Comparison of ENCODE assay signal across 32 cellular contexts in genomic region chr7:9453521-9453920, GRCh38.
"Had no signal": no experiment of that assay in that cellular context is flagged by ENCODE, and none has a peak within 500 bp of the region (broad histone marks: within the 10 kb centered on the region; RNA-seq: fewer than 3 reads in every experiment).

No MANE protein-coding gene starts in this region.

- H3K27ac Mint-ChIP-seq: activated CD4-positive, alpha-beta memory T cell treated with anti-CD3 and anti-CD28 coated beads for 36 hours; activated CD4-positive, alpha-beta T cell treated with anti-CD3 and anti-CD28 coated beads for 36 hours; activated CD4-positive, alpha-beta T cell treated with anti-CD3 and anti-CD28 coated beads, Interleukin-2, amount 10 ng/mL, durations not matched to agents 24 days and 14 days; activated CD8-positive, alpha-beta memory T cell treated with anti-CD3 and anti-CD28 coated beads, Interleukin-2, amount 10 ng/mL, durations not matched to agents 7 days and 5 days; activated CD8-positive, alpha-beta T cell treated with anti-CD3 and anti-CD28 coated beads, Interleukin-2, amount 10 ng/mL, durations not matched to agents 7 days and 5 days; activated naive CD4-positive, alpha-beta T cell treated with anti-CD3 and anti-CD28 coated beads, Interleukin-2, amount 10 ng/mL, durations not matched to agents 7 days and 5 days; activated naive CD4-positive, alpha-beta T cell treated with anti-CD3 and anti-CD28 coated beads, Interleukin-2, amount 50 U/mL, for 72 hours; activated naive CD8-positive, alpha-beta T cell treated with anti-CD3 and anti-CD28 coated beads, Interleukin-2, amount 10 ng/mL, durations not matched to agents 7 days and 5 days; activated T-helper 1 cell treated with anti-CD3 and anti-CD28 coated beads, Interleukin-12 subunit alpha, Interleukin-12 subunit beta, Interleukin-2, Interleukin-4 antibody, amounts not matched to agents 30 ng/mL and 10 ng/mL and 1 ng/mL, durations not matched to agents 14 hours and 24 hours and 36 hours; activated T-helper 2 cell treated with anti-CD3 and anti-CD28 coated beads, Interferon-gamma antibody, Interleukin-2, Interleukin-4, amounts not matched to agents 10 μg/mL and 5 μg/mL and 100 μg/mL, durations not matched to agents 14 hours and 24 hours and 36 hours; brain had no signal

- H3K27ac ChIP-seq: ascending aorta, breast epithelium, cardiac muscle cell, colonic mucosa, epithelial cell of prostate, esophagus squamous epithelium, gastroesophageal sphincter had no signal

- FAIRE-seq: endometrium, endothelial cell of umbilical vein had no signal

- ATAC-seq: activated CD4-positive, alpha-beta T cell treated with anti-CD3 and anti-CD28 coated beads for 36 hours; activated CD8-positive, alpha-beta memory T cell treated with anti-CD3 and anti-CD28 coated beads, Interleukin-2, amount 10 ng/mL, durations not matched to agents 7 days and 5 days; activated CD8-positive, alpha-beta T cell treated with anti-CD3 and anti-CD28 coated beads, Interleukin-2, amount 10 ng/mL, durations not matched to agents 7 days and 5 days; activated naive CD4-positive, alpha-beta T cell treated with anti-CD3 and anti-CD28 coated beads, Interleukin-2, amount 50 U/mL, for 72 hours; gastroesophageal sphincter had no signal

- H3K36me3 ChIP-seq: ascending aorta, breast epithelium, cardiac muscle cell, colonic mucosa, esophagus squamous epithelium, gastroesophageal sphincter had no signal

- H3K4me1 Mint-ChIP-seq: activated CD4-positive, alpha-beta T cell treated with anti-CD3 and anti-CD28 coated beads for 36 hours; activated CD4-positive, alpha-beta T cell treated with anti-CD3 and anti-CD28 coated beads, Interleukin-2, amount 10 ng/mL, durations not matched to agents 24 days and 14 days; activated CD8-positive, alpha-beta memory T cell treated with anti-CD3 and anti-CD28 coated beads, Interleukin-2, amount 10 ng/mL, durations not matched to agents 7 days and 5 days; activated naive CD4-positive, alpha-beta T cell treated with anti-CD3 and anti-CD28 coated beads, Interleukin-2, amount 10 ng/mL, durations not matched to agents 7 days and 5 days; activated naive CD8-positive, alpha-beta T cell treated with anti-CD3 and anti-CD28 coated beads, Interleukin-2, amount 10 ng/mL, durations not matched to agents 7 days and 5 days; brain had no signal

- H3K27me3 ChIP-seq: ascending aorta, breast epithelium, cardiac muscle cell, colonic mucosa, esophagus squamous epithelium, gastroesophageal sphincter had no signal

- DNase-seq: activated CD4-positive, alpha-beta memory T cell treated with anti-CD3 and anti-CD28 coated beads for 36 hours; activated CD4-positive, alpha-beta T cell treated with anti-CD3 and anti-CD28 coated beads for 36 hours; activated CD4-positive, alpha-beta T cell treated with anti-CD3 and anti-CD28 coated beads, Interleukin-2, amount 10 ng/mL, durations not matched to agents 24 days and 14 days; activated CD4-positive, CD25-positive, alpha-beta regulatory T cell; activated CD4-positive, CD25-positive, alpha-beta regulatory T cell treated with anti-CD3 and anti-CD28 coated beads, Interleukin-2, amount 50 U/mL, for 72 hours; activated CD8-positive, alpha-beta memory T cell treated with anti-CD3 and anti-CD28 coated beads, Interleukin-2, amount 10 ng/mL, durations not matched to agents 7 days and 5 days; activated CD8-positive, alpha-beta memory T cell treated with anti-CD3 and anti-CD28 coated beads, Interleukin-2, amount 50 U/mL, for 4 hours; activated CD8-positive, alpha-beta T cell treated with anti-CD3 and anti-CD28 coated beads, Interleukin-2, amount 10 ng/mL, durations not matched to agents 7 days and 5 days; activated gamma-delta T cell; activated naive CD4-positive, alpha-beta T cell; activated naive CD4-positive, alpha-beta T cell treated with anti-CD3 and anti-CD28 coated beads, Interleukin-2, amount 10 ng/mL, durations not matched to agents 7 days and 5 days; activated naive CD8-positive, alpha-beta T cell treated with anti-CD3 and anti-CD28 coated beads, Interleukin-2, amount 10 ng/mL, durations not matched to agents 7 days and 5 days; activated T-cell treated with anti-CD3 and anti-CD28 coated beads, Interleukin-2, amount 50 U/mL, for 1 hour; activated T-cell treated with anti-CD3 and anti-CD28 coated beads, Interleukin-2, amount 50 U/mL, for 48 hours; central memory CD4-positive, alpha-beta T cell; cerebellar nuclear complex; colonic mucosa; effector CD8-positive, alpha-beta T cell; esophagus squamous epithelium; foreskin melanocyte; T-helper 2 cell had no signal

- H3K27me3 Mint-ChIP-seq: activated CD4-positive, alpha-beta memory T cell treated with anti-CD3 and anti-CD28 coated beads for 36 hours; activated CD4-positive, alpha-beta T cell treated with anti-CD3 and anti-CD28 coated beads for 36 hours; activated CD4-positive, alpha-beta T cell treated with anti-CD3 and anti-CD28 coated beads, Interleukin-2, amount 10 ng/mL, durations not matched to agents 24 days and 14 days; activated CD8-positive, alpha-beta memory T cell treated with anti-CD3 and anti-CD28 coated beads, Interleukin-2, amount 10 ng/mL, durations not matched to agents 7 days and 5 days; activated naive CD4-positive, alpha-beta T cell treated with anti-CD3 and anti-CD28 coated beads, Interleukin-2, amount 10 ng/mL, durations not matched to agents 7 days and 5 days; activated naive CD8-positive, alpha-beta T cell treated with anti-CD3 and anti-CD28 coated beads, Interleukin-2, amount 10 ng/mL, durations not matched to agents 7 days and 5 days; brain had no signal

- H3K4me3 ChIP-seq: ascending aorta, breast epithelium, cardiac muscle cell, colonic mucosa, esophagus squamous epithelium, gastroesophageal sphincter had no signal

- H3K9me3 ChIP-seq: ascending aorta, breast epithelium, colonic mucosa, esophagus squamous epithelium had no signal

- H3K4me3 Mint-ChIP-seq: activated CD4-positive, alpha-beta memory T cell treated with anti-CD3 and anti-CD28 coated beads for 36 hours; activated CD4-positive, alpha-beta T cell treated with anti-CD3 and anti-CD28 coated beads for 36 hours; activated CD4-positive, alpha-beta T cell treated with anti-CD3 and anti-CD28 coated beads, Interleukin-2, amount 10 ng/mL, durations not matched to agents 24 days and 14 days; activated CD8-positive, alpha-beta memory T cell treated with anti-CD3 and anti-CD28 coated beads, Interleukin-2, amount 10 ng/mL, durations not matched to agents 7 days and 5 days; activated CD8-positive, alpha-beta T cell treated with anti-CD3 and anti-CD28 coated beads, Interleukin-2, amount 10 ng/mL, durations not matched to agents 7 days and 5 days; activated naive CD4-positive, alpha-beta T cell treated with anti-CD3 and anti-CD28 coated beads, Interleukin-2, amount 10 ng/mL, durations not matched to agents 7 days and 5 days; activated naive CD8-positive, alpha-beta T cell treated with anti-CD3 and anti-CD28 coated beads, Interleukin-2, amount 10 ng/mL, durations not matched to agents 7 days and 5 days; activated T-helper 1 cell treated with anti-CD3 and anti-CD28 coated beads, Interleukin-12 subunit alpha, Interleukin-12 subunit beta, Interleukin-2, Interleukin-4 antibody, amounts not matched to agents 30 ng/mL and 10 ng/mL and 1 ng/mL, durations not matched to agents 14 hours and 24 hours and 36 hours; brain had no signal

- H3K4me1 ChIP-seq: ascending aorta, breast epithelium, colonic mucosa, esophagus squamous epithelium, gastroesophageal sphincter had no signal

- H3K36me3 Mint-ChIP-seq: activated CD4-positive, alpha-beta memory T cell treated with anti-CD3 and anti-CD28 coated beads for 36 hours; activated CD8-positive, alpha-beta memory T cell treated with anti-CD3 and anti-CD28 coated beads, Interleukin-2, amount 10 ng/mL, durations not matched to agents 7 days and 5 days; activated naive CD4-positive, alpha-beta T cell treated with anti-CD3 and anti-CD28 coated beads, Interleukin-2, amount 10 ng/mL, durations not matched to agents 7 days and 5 days; activated naive CD4-positive, alpha-beta T cell treated with anti-CD3 and anti-CD28 coated beads, Interleukin-2, amount 50 U/mL, for 72 hours; activated naive CD8-positive, alpha-beta T cell treated with anti-CD3 and anti-CD28 coated beads, Interleukin-2, amount 10 ng/mL, durations not matched to agents 7 days and 5 days had no signal
